In genomic region chr21:21216013-21216412, GRCh38 we compare ENCODE assay signal across 27 cellular contexts.
"Had no signal": no experiment of that assay in that cellular context is flagged by ENCODE, and none has a peak within 500 bp of the region (broad histone marks: within the 10 kb centered on the region; RNA-seq: fewer than 3 reads in every experiment).

No MANE protein-coding gene starts in this region.

- H3K27ac ChIP-seq: ascending aorta, breast epithelium, cardiac muscle cell, colonic mucosa, epithelial cell of prostate, esophagus squamous epithelium, gastroesophageal sphincter had no signal

- H3K9me3 ChIP-seq: ascending aorta, breast epithelium, colonic mucosa, esophagus squamous epithelium, gastroesophageal sphincter had no signal

- H3K4me1 ChIP-seq: ascending aorta, breast epithelium, colonic mucosa, esophagus squamous epithelium, gastroesophageal sphincter had no signal

- ATAC-seq: activated CD4-positive, alpha-beta T cell treated with anti-CD3 and anti-CD28 coated beads for 36 hours; activated naive CD4-positive, alpha-beta T cell treated with anti-CD3 and anti-CD28 coated beads, Interleukin-2, amount 50 U/mL, for 72 hours; activated T-cell treated with anti-CD3 and anti-CD28 coated beads, Interleukin-2, amount 50 U/mL, for 72 hours; gastroesophageal sphincter had no signal

- DNase-seq: activated CD4-positive, alpha-beta memory T cell treated with anti-CD3 and anti-CD28 coated beads, Interleukin-2, amount 10 ng/mL, durations not matched to agents 7 days and 5 days; activated CD4-positive, alpha-beta T cell treated with anti-CD3 and anti-CD28 coated beads for 36 hours; activated CD4-positive, alpha-beta T cell treated with anti-CD3 and anti-CD28 coated beads, Interleukin-2, amount 10 ng/mL, durations not matched to agents 24 days and 14 days; activated CD4-positive, CD25-positive, alpha-beta regulatory T cell; activated CD4-positive, CD25-positive, alpha-beta regulatory T cell treated with anti-CD3 and anti-CD28 coated beads, Interleukin-2, amount 50 U/mL, for 72 hours; activated CD8-positive, alpha-beta memory T cell treated with anti-CD3 and anti-CD28 coated beads, Interleukin-2, amount 50 U/mL, for 48 hours; activated gamma-delta T cell; activated naive CD4-positive, alpha-beta T cell; activated naive CD4-positive, alpha-beta T cell treated with anti-CD3 and anti-CD28 coated beads, Interleukin-2, amount 10 ng/mL, durations not matched to agents 7 days and 5 days; activated naive CD8-positive, alpha-beta T cell treated with anti-CD3 and anti-CD28 coated beads, Interleukin-2, amount 10 ng/mL, durations not matched to agents 7 days and 5 days; activated T-cell treated with anti-CD3 and anti-CD28 coated beads for 4 hours; activated T-cell treated with anti-CD3 and anti-CD28 coated beads, Interleukin-2, amount 50 U/mL, for 24 hours; activated T-cell treated with anti-CD3 and anti-CD28 coated beads, Interleukin-2, amount 50 U/mL, for 72 hours; central memory CD4-positive, alpha-beta T cell; cerebellar nuclear complex; colonic mucosa; effector CD8-positive, alpha-beta T cell; esophagus squamous epithelium; foreskin melanocyte; heart right ventricle; T-helper 2 cell had no signal

- H3K27me3 ChIP-seq: ascending aorta, breast epithelium, cardiac muscle cell, colonic mucosa, esophagus squamous epithelium, gastroesophageal sphincter, heart right ventricle had no signal

- H3K36me3 ChIP-seq: ascending aorta, breast epithelium, cardiac muscle cell, colonic mucosa, esophagus squamous epithelium, gastroesophageal sphincter, heart right ventricle had no signal

- H3K4me3 ChIP-seq: ascending aorta, breast epithelium, cardiac muscle cell, colonic mucosa, esophagus squamous epithelium, gastroesophageal sphincter, heart right ventricle had no signal
